ENCODE assay signal across 1 cellular context in genomic region chr3:119558528-119559339, GRCh38.
TF ChIP-seq lines count a peak whose summit lies in the region.

No MANE protein-coding gene starts in this region.

TF ChIP-seq in K562, 482 proteins besides CTCF, POLR2A, EP300 and RAD21:
- TF ChIP-seq JUN (IDR thresholded peaks at IDR 0.05; ENCODE audit: borderline replicate concordance, low read depth, low read length) (no peak), JUN (CRISPR knock-in tag; IDR thresholded peaks at IDR 0.05; ENCODE audit: borderline replicate concordance) (no peak), YY1 (IDR thresholded peaks at IDR 0.05; ENCODE audit: borderline replicate concordance in 1 of 3, control insufficient read depth in 1 of 3, extremely low read depth in 1 of 3, insufficient read depth in 3 of 3, insufficient read length in 1 of 3, insufficient replicate concordance in 2 of 3, low read depth in 1 of 3, low read length in 2 of 3) (peak in 1 of 3 experiments; percentile 53), HCFC1 (IDR thresholded peaks at IDR 0.05; ENCODE audit: low read depth, low read length) (no peak), SRSF3 (IDR thresholded peaks at IDR 0.05; ENCODE audit: insufficient read depth, low read length) (no peak), DACH1 (IDR thresholded peaks at IDR 0.05; ENCODE audit: partially characterized antibody) (no peak), CREM (IDR thresholded peaks at IDR 0.05; ENCODE audit: low read depth) (no peak), MCM5 (IDR thresholded peaks at IDR 0.05; ENCODE audit: low read depth) (no peak), ZNF639 (CRISPR knock-in tag; conservative IDR thresholded peaks at IDR 0.05 in 1 of 2, IDR thresholded peaks at IDR 0.05 in 1 of 2) (0 out of 4 replicates have a peak, but pooled peaks of 1 of the 2 experiments have one; percentile 38), BCOR (IDR thresholded peaks at IDR 0.05) (0 out of 2 replicates have a peak, but pooled peaks have one; percentile 21), NR2F6 (CRISPR knock-in tag; IDR thresholded peaks at IDR 0.05) (no peak), NKRF (IDR thresholded peaks at IDR 0.05; ENCODE audit: borderline replicate concordance) (no peak), NFE2L1 (tag; IDR thresholded peaks at IDR 0.05; ENCODE audit: borderline replicate concordance, low read depth) (no peak), CEBPB (tag; IDR thresholded peaks at IDR 0.05) (peak; percentile 81), CEBPG (CRISPR knock-in tag; IDR thresholded peaks at IDR 0.05) (no peak), CEBPG (tag; conservative IDR thresholded peaks at IDR 0.05 in 1 of 2, IDR thresholded peaks at IDR 0.05 in 1 of 2) (peak in 1 of 2 experiments; percentile 70; a peak in 2 of 4 replicates), BDP1 (IDR thresholded peaks at IDR 0.05; ENCODE audit: insufficient read depth, insufficient read length) (no peak), GTF2F1 (IDR thresholded peaks at IDR 0.05; ENCODE audit: low read depth, low read length) (no peak), RCOR1 (IDR thresholded peaks at IDR 0.05; ENCODE audit: borderline replicate concordance in 1 of 2, low read depth in 2 of 2, low read length in 2 of 2) (no peak), ETV6 (IDR thresholded peaks at IDR 0.05; ENCODE audit: borderline replicate concordance in 1 of 2, low read depth in 2 of 2, low read length in 1 of 2) (no peak), ETV6 (CRISPR knock-in tag; IDR thresholded peaks at IDR 0.05; ENCODE audit: borderline replicate concordance) (no peak), ZNF280B (CRISPR knock-in tag; IDR thresholded peaks at IDR 0.05) (no peak), ZC3H11A (IDR thresholded peaks at IDR 0.05; ENCODE audit: low read depth, low read length) (no peak)
- TF ChIP-seq, protein P1, sequence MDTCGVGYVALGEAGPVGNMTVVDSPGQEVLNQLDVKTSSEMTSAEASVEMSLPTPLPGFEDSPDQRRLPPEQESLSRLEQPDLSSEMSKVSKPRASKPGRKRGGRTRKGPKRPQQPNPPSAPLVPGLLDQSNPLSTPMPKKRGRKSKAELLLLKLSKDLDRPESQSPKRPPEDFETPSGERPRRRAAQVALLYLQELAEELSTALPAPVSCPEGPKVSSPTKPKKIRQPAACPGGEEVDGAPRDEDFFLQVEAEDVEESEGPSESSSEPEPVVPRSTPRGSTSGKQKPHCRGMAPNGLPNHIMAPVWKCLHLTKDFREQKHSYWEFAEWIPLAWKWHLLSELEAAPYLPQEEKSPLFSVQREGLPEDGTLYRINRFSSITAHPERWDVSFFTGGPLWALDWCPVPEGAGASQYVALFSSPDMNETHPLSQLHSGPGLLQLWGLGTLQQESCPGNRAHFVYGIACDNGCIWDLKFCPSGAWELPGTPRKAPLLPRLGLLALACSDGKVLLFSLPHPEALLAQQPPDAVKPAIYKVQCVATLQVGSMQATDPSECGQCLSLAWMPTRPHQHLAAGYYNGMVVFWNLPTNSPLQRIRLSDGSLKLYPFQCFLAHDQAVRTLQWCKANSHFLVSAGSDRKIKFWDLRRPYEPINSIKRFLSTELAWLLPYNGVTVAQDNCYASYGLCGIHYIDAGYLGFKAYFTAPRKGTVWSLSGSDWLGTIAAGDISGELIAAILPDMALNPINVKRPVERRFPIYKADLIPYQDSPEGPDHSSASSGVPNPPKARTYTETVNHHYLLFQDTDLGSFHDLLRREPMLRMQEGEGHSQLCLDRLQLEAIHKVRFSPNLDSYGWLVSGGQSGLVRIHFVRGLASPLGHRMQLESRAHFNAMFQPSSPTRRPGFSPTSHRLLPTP (IDR thresholded peaks at IDR 0.05; ENCODE audit: borderline replicate concordance, extremely low read depth, insufficient read length) = no peak
- TF ChIP-seq, protein P2, sequence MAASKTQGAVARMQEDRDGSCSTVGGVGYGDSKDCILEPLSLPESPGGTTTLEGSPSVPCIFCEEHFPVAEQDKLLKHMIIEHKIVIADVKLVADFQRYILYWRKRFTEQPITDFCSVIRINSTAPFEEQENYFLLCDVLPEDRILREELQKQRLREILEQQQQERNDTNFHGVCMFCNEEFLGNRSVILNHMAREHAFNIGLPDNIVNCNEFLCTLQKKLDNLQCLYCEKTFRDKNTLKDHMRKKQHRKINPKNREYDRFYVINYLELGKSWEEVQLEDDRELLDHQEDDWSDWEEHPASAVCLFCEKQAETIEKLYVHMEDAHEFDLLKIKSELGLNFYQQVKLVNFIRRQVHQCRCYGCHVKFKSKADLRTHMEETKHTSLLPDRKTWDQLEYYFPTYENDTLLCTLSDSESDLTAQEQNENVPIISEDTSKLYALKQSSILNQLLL (CRISPR knock-in tag; IDR thresholded peaks at IDR 0.05; ENCODE audit: borderline replicate concordance) = no peak
- TF ChIP-seq, protein P3, sequence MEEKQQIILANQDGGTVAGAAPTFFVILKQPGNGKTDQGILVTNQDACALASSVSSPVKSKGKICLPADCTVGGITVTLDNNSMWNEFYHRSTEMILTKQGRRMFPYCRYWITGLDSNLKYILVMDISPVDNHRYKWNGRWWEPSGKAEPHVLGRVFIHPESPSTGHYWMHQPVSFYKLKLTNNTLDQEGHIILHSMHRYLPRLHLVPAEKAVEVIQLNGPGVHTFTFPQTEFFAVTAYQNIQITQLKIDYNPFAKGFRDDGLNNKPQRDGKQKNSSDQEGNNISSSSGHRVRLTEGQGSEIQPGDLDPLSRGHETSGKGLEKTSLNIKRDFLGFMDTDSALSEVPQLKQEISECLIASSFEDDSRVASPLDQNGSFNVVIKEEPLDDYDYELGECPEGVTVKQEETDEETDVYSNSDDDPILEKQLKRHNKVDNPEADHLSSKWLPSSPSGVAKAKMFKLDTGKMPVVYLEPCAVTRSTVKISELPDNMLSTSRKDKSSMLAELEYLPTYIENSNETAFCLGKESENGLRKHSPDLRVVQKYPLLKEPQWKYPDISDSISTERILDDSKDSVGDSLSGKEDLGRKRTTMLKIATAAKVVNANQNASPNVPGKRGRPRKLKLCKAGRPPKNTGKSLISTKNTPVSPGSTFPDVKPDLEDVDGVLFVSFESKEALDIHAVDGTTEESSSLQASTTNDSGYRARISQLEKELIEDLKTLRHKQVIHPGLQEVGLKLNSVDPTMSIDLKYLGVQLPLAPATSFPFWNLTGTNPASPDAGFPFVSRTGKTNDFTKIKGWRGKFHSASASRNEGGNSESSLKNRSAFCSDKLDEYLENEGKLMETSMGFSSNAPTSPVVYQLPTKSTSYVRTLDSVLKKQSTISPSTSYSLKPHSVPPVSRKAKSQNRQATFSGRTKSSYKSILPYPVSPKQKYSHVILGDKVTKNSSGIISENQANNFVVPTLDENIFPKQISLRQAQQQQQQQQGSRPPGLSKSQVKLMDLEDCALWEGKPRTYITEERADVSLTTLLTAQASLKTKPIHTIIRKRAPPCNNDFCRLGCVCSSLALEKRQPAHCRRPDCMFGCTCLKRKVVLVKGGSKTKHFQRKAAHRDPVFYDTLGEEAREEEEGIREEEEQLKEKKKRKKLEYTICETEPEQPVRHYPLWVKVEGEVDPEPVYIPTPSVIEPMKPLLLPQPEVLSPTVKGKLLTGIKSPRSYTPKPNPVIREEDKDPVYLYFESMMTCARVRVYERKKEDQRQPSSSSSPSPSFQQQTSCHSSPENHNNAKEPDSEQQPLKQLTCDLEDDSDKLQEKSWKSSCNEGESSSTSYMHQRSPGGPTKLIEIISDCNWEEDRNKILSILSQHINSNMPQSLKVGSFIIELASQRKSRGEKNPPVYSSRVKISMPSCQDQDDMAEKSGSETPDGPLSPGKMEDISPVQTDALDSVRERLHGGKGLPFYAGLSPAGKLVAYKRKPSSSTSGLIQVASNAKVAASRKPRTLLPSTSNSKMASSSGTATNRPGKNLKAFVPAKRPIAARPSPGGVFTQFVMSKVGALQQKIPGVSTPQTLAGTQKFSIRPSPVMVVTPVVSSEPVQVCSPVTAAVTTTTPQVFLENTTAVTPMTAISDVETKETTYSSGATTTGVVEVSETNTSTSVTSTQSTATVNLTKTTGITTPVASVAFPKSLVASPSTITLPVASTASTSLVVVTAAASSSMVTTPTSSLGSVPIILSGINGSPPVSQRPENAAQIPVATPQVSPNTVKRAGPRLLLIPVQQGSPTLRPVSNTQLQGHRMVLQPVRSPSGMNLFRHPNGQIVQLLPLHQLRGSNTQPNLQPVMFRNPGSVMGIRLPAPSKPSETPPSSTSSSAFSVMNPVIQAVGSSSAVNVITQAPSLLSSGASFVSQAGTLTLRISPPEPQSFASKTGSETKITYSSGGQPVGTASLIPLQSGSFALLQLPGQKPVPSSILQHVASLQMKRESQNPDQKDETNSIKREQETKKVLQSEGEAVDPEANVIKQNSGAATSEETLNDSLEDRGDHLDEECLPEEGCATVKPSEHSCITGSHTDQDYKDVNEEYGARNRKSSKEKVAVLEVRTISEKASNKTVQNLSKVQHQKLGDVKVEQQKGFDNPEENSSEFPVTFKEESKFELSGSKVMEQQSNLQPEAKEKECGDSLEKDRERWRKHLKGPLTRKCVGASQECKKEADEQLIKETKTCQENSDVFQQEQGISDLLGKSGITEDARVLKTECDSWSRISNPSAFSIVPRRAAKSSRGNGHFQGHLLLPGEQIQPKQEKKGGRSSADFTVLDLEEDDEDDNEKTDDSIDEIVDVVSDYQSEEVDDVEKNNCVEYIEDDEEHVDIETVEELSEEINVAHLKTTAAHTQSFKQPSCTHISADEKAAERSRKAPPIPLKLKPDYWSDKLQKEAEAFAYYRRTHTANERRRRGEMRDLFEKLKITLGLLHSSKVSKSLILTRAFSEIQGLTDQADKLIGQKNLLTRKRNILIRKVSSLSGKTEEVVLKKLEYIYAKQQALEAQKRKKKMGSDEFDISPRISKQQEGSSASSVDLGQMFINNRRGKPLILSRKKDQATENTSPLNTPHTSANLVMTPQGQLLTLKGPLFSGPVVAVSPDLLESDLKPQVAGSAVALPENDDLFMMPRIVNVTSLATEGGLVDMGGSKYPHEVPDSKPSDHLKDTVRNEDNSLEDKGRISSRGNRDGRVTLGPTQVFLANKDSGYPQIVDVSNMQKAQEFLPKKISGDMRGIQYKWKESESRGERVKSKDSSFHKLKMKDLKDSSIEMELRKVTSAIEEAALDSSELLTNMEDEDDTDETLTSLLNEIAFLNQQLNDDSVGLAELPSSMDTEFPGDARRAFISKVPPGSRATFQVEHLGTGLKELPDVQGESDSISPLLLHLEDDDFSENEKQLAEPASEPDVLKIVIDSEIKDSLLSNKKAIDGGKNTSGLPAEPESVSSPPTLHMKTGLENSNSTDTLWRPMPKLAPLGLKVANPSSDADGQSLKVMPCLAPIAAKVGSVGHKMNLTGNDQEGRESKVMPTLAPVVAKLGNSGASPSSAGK (IDR thresholded peaks at IDR 0.05) = peak; percentile 5; the same call in 1 of the 2 replicates
- TF ChIP-seq, protein P4, sequence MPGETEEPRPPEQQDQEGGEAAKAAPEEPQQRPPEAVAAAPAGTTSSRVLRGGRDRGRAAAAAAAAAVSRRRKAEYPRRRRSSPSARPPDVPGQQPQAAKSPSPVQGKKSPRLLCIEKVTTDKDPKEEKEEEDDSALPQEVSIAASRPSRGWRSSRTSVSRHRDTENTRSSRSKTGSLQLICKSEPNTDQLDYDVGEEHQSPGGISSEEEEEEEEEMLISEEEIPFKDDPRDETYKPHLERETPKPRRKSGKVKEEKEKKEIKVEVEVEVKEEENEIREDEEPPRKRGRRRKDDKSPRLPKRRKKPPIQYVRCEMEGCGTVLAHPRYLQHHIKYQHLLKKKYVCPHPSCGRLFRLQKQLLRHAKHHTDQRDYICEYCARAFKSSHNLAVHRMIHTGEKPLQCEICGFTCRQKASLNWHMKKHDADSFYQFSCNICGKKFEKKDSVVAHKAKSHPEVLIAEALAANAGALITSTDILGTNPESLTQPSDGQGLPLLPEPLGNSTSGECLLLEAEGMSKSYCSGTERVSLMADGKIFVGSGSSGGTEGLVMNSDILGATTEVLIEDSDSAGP (CRISPR knock-in tag; IDR thresholded peaks at IDR 0.05) = no peak
